Comparison of ENCODE assay signal across 8 cellular contexts in the genomic region with DNA sequence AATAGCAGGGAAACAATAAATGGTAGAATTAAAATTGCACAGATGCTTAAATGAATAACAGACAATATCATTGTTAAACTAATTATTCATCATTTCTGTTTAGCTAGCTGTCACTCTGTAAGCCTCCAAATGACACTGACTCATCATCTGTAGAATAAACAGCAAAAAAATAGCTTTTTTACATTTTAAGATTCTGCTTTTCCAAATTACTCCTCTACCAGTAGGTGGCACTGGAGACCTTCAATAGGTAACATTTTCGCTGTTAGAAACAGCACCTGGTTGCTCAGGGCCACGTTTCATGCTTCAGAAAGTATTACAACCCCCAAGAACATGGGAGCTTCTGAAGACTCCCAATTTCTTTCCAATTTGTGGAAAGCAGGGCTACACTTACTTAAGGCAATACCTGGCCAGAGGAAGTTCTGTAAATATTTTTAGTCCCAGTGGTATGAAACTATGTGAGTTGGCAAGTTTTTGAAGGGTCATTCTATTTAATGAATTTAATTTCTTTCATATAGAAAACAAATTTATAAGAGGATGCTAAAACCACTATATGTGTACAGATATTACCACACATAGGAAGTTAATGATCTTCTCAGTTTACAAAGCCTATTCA. TPM values are rescaled to one million over a fixed set of nuclear protein-coding genes. Genes with fewer than 3 reads are reported as not detected.
DNase-seq lines count a peak whose midpoint lies in the region; ATAC-seq and TF ChIP-seq lines count a peak whose summit lies in the region.

No MANE protein-coding gene starts in this region.

- H3K4me3 Mint-ChIP-seq in T-helper 17 cell, result no peak overlapping the region

- no peak for DNase-seq in right atrium auricular region (ENCODE audit: low spot score)
- no peak for DNase-seq in Right ventricle myocardium superior
- peak; percentile 42 for DNase-seq in H4 (ENCODE audit: low spot score)
- peak; percentile 76 for DNase-seq in NAMALWA (ENCODE audit: low spot score)
- no peak for DNase-seq in T-helper 17 cell
- peak; percentile 62 for DNase-seq in fibroblast of peridontal ligament (ENCODE audit: extremely low read depth)
- DNase-seq in renal cortical epithelial cell (ENCODE audit: low read depth), result peak; percentile 63

- H3K27me3 Mint-ChIP-seq in T-helper 17 cell, result peaks cover 8% of the 10 kb centered on the region

- no peaks in the 10 kb centered on the region for H3K9me3 ChIP-seq in right atrium auricular region
- H3K9me3 ChIP-seq in T-helper 17 cell (ENCODE audit: control insufficient read depth, low read length, poor library complexity, severe bottlenecking), result no peaks in the 10 kb centered on the region

- ATAC-seq in Right ventricle myocardium superior (ENCODE audit: poor library complexity), result no peak
- ATAC-seq in T-helper 17 cell, result peak; percentile 28
- ATAC-seq in GM21447 (IDR thresholded peaks at IDR 0.05; ENCODE audit: unreplicated experiment), result no peak

- H3K27me3 ChIP-seq in right atrium auricular region, result no peaks in the 10 kb centered on the region

- intact Hi-C loops in Right ventricle myocardium superior (cut with DNase I), result no loop called here

- H3K4me1 ChIP-seq in right atrium auricular region, result no peaks in the 10 kb centered on the region

- peaks cover 2% of the 10 kb centered on the region for H3K36me3 Mint-ChIP-seq in T-helper 17 cell (ENCODE audit: low read depth)

- no peak overlapping the region for H3K27ac Mint-ChIP-seq in T-helper 17 cell

- peak; percentile 17 to 63 for TF ChIP-seq CTCF in right atrium auricular region (IDR thresholded peaks at IDR 0.05)

- H3K4me1 Mint-ChIP-seq in T-helper 17 cell, result no peaks in the 10 kb centered on the region

- H3K27ac ChIP-seq in right atrium auricular region, result no peak overlapping the region

- H3K36me3 ChIP-seq in right atrium auricular region, result peaks cover 99% of the 10 kb centered on the region

- no peak overlapping the region for H3K4me3 ChIP-seq in right atrium auricular region

RNA-seq across cellular contexts. Expression of a gene that starts 45.4 kb away (rescaled TPM):
- total RNA-seq in right atrium auricular region (1,000 to 10,000 TPM; 1,330 to 3,257 TPM), Right ventricle myocardium superior (3,113 TPM), T-helper 17 cell (10 to 100 TPM; 16.1 to 26.4 TPM), renal cortical epithelial cell (under 0.01 and 0.05 TPM in 2 replicates)
- not detected in 2 replicates for total RNA-seq in H4 (2014; rRNA removed; shearing (Covaris generic))

Comparison
In these comparisons a context has a peak if more than half of its experiments do, and no peak if none do; other contexts are left out.
1. DNase-seq: peak in H4 (single experiment), NAMALWA (single experiment), fibroblast of peridontal ligament (single experiment) and renal cortical epithelial cell (single experiment); none in right atrium auricular region (single experiment), Right ventricle myocardium superior (single experiment) and T-helper 17 cell (0 of 3).
2. RNA of a gene that starts 45.4 kb away (total RNA-seq): 1,330 to 3,257 TPM in right atrium auricular region and 3,113 TPM in Right ventricle myocardium superior (single experiment); 16.1 to 26.4 TPM in T-helper 17 cell, under 0.01 to 0.05 TPM in renal cortical epithelial cell and not detected in H4; every median in the first group is over 10 times any median in the second.